In the genomic region with DNA sequence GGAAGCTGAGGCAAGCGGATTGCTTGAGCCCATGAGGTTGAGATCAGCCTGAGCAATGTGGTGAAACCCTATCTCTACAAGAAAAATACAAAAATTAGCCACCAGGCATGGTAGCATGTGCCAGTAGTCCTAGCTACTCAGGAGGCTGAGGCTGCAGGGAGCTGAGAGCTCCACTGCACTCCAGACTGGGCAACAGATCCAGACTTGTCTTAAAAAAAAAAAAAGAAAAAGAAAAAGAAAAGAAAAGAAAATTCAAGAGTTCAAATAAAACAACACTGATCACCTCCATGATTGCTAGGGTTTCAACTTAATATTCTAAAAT, we compare ENCODE assay signal across 23 cellular contexts. TPM values are rescaled to one million over a fixed set of nuclear protein-coding genes. Genes with fewer than 3 reads are reported as not detected.
DNase-seq lines count a peak whose midpoint lies in the region; ATAC-seq, FAIRE-seq and TF ChIP-seq lines count a peak whose summit lies in the region.
"Had no signal": no experiment of that assay in that cellular context is flagged by ENCODE, and none has a peak within 500 bp of the region (broad histone marks: within the 10 kb centered on the region; RNA-seq: fewer than 3 reads in every experiment).

No MANE protein-coding gene starts in this region.

- H3K4me3 Mint-ChIP-seq in CD8-positive, alpha-beta T cell, result peak overlapping the region; percentile 12
- H3K4me3 Mint-ChIP-seq in T-helper 17 cell (peak overlapping the region; percentile 25), glutamatergic neuron (ENCODE audit: unreplicated experiment) (no peak overlapping the region)
- H3K4me3 Mint-ChIP-seq: B cell had no signal

- H2AFZ ChIP-seq in keratinocyte (ENCODE audit: control insufficient read depth, low read length), result peak overlapping the region; percentile 61

- DNase-seq in A549 (ENCODE audit: low read depth in 1 of 2, low spot score in 1 of 2), result no peak
- no peak for DNase-seq in CD8-positive, alpha-beta T cell
- no peak for DNase-seq in T-helper 17 cell
- no peak for DNase-seq in keratinocyte (ENCODE audit: low read depth, low spot score)
- no peak for DNase-seq in activated gamma-delta T cell (lab: John Stamatoyannopoulos, UW)
- DNase-seq in colonic mucosa, result no peak
- no peak for DNase-seq in glutamatergic neuron
- DNase-seq: activated CD4-positive, alpha-beta T cell treated with anti-CD3 and anti-CD28 coated beads, Interleukin-2, amount 50 U/mL, for 48 hours; effector memory CD4-positive, alpha-beta T cell; hippocampal formation; midbrain; NCI-H187; NCI-H510A; nucleus accumbens; right lobe of liver; SHP77 had no signal

- no peaks in the 10 kb centered on the region for H3K9me3 ChIP-seq in A549
- H3K9me3 ChIP-seq in CD8-positive, alpha-beta T cell (ENCODE audit: low read length), result no peaks in the 10 kb centered on the region
- H3K9me3 ChIP-seq in T-helper 17 cell (ENCODE audit: control insufficient read depth, low read length, poor library complexity, severe bottlenecking), result no peaks in the 10 kb centered on the region
- no peaks in the 10 kb centered on the region for H3K9me3 ChIP-seq in keratinocyte (ENCODE audit: control insufficient read depth, low read depth, low read length)
- H3K9me3 ChIP-seq in colonic mucosa, result no peaks in the 10 kb centered on the region
- H3K9me3 ChIP-seq: right lobe of liver, suprapubic skin had no signal

- H3K36me3 ChIP-seq in CD8-positive, alpha-beta T cell (ENCODE audit: insufficient read depth, low read length), result no peaks in the 10 kb centered on the region
- no peaks in the 10 kb centered on the region for H3K36me3 ChIP-seq in keratinocyte (ENCODE audit: control insufficient read depth in 2 of 2, extremely low read depth in 1 of 2, insufficient read depth in 2 of 2, low read length in 2 of 2)
- no peaks in the 10 kb centered on the region for H3K36me3 ChIP-seq in colonic mucosa
- H3K36me3 ChIP-seq: cardiac muscle cell, right lobe of liver, suprapubic skin had no signal

- POLR2A ChIA-PET in A549 (lab: Yijun Ruan, JAX), result no interaction called here
- POLR2A ChIA-PET in CD8-positive, alpha-beta T cell (lab: Charles Lee), result no interaction called here

- CTCF ChIA-PET in A549 (lab: Yijun Ruan, JAX), result interaction anchor here (4.0 kb wide), 1 partner anchor 11 kb away, joined by 14 read pairs; no protein-coding TSS in a partner anchor
- CTCF ChIA-PET in CD8-positive, alpha-beta T cell (lab: Charles Lee), result interaction anchor here (4.2 kb wide), 1 partner anchor 11 kb away, joined by 17 read pairs; no protein-coding TSS in a partner anchor

- TF ChIP-seq RAD21 in A549 (conservative IDR thresholded peaks at IDR 0.05 in 1 of 2, IDR thresholded peaks at IDR 0.05 in 1 of 2), result no peak

- no peaks in the 10 kb centered on the region for H3K9me1 ChIP-seq in keratinocyte (ENCODE audit: control insufficient read depth, extremely low read depth, insufficient read depth, low read length)

- H3K9ac ChIP-seq in keratinocyte (ENCODE audit: control insufficient read depth, extremely low read depth, insufficient read depth, low read length), result no peak overlapping the region
- no peak overlapping the region for H3K9ac ChIP-seq in colonic mucosa (ENCODE audit: low read depth in 2 of 2, low read length in 2 of 2)

- H3K27ac Mint-ChIP-seq in CD8-positive, alpha-beta T cell, result no peak overlapping the region
- H3K27ac Mint-ChIP-seq in T-helper 17 cell, result peak overlapping the region; percentile 39
- H3K27ac Mint-ChIP-seq in glutamatergic neuron (ENCODE audit: unreplicated experiment), result no peak overlapping the region
- H3K27ac Mint-ChIP-seq: B cell had no signal

- H3K36me3 Mint-ChIP-seq in CD8-positive, alpha-beta T cell, result no peaks in the 10 kb centered on the region
- H3K36me3 Mint-ChIP-seq in T-helper 17 cell (ENCODE audit: low read depth) (peaks cover 3% of the 10 kb centered on the region), glutamatergic neuron (ENCODE audit: unreplicated experiment) (no peaks in the 10 kb centered on the region)
- H3K36me3 Mint-ChIP-seq: activated naive CD8-positive, alpha-beta T cell had no signal

- H3K4me1 Mint-ChIP-seq in CD8-positive, alpha-beta T cell (ENCODE audit: low read depth), result peaks cover 20% of the 10 kb centered on the region
- peaks cover 15% of the 10 kb centered on the region for H3K4me1 Mint-ChIP-seq in T-helper 17 cell
- peaks cover 2% of the 10 kb centered on the region for H3K4me1 Mint-ChIP-seq in glutamatergic neuron (ENCODE audit: low read depth, unreplicated experiment)

- dilution Hi-C loops in keratinocyte (cut with MboI; ENCODE audit: extremely low pct_ligation_motif_present, low sequenced_read_pairs), result no loop called here

- peak overlapping the region; percentile 64 for H3K4me2 ChIP-seq in A549
- H3K4me2 ChIP-seq in keratinocyte (ENCODE audit: control insufficient read depth, extremely low read depth, insufficient read depth, low read depth, low read length), result peak overlapping the region; percentile 59

- no peaks in the 10 kb centered on the region for H3K27me3 Mint-ChIP-seq in CD8-positive, alpha-beta T cell (ENCODE audit: low read depth)
- H3K27me3 Mint-ChIP-seq in T-helper 17 cell (no peaks in the 10 kb centered on the region), glutamatergic neuron (ENCODE audit: unreplicated experiment) (no peaks in the 10 kb centered on the region)
- H3K27me3 Mint-ChIP-seq: activated naive CD8-positive, alpha-beta T cell; B cell had no signal

- no peaks in the 10 kb centered on the region for H3K27me3 ChIP-seq in CD8-positive, alpha-beta T cell (ENCODE audit: insufficient read depth, low read length)
- H3K27me3 ChIP-seq in keratinocyte (ENCODE audit: control insufficient read depth, extremely low read depth, insufficient read depth, low read length), result no peaks in the 10 kb centered on the region
- H3K27me3 ChIP-seq in colonic mucosa, result no peaks in the 10 kb centered on the region
- H3K27me3 ChIP-seq: cardiac muscle cell, right lobe of liver, suprapubic skin had no signal

- TF ChIP-seq POLR2A in A549 (IDR thresholded peaks at IDR 0.05; ENCODE audit: low read length), result no peak

- no peaks in the 10 kb centered on the region for H3K79me2 ChIP-seq in keratinocyte (ENCODE audit: control insufficient read depth, insufficient read depth, low read length)

- H4K20me1 ChIP-seq in keratinocyte (ENCODE audit: control insufficient read depth, extremely low read depth, insufficient read depth, low read length), result no peaks in the 10 kb centered on the region

- TF ChIP-seq EP300 in A549 (IDR thresholded peaks at IDR 0.05), result no peak

- ATAC-seq in A549 (peak in 1 of 2 experiments; percentile 67; a peak in 3 of 6 replicates), T-helper 17 cell (no peak), GM21619 (IDR thresholded peaks at IDR 0.05; ENCODE audit: unreplicated experiment) (no peak)
- ATAC-seq in CD8-positive, alpha-beta T cell, result no peak
- ATAC-seq: HCT116, HepG2, right lobe of liver had no signal

- FAIRE-seq in A549 (lab: Jason Lieb, UNC) (no peak), keratinocyte (lab: Jason Lieb, UNC) (no peak)
- FAIRE-seq: HepG2 had no signal

- H3K4me1 ChIP-seq in A549, result peaks cover 70% of the 10 kb centered on the region
- H3K4me1 ChIP-seq in CD8-positive, alpha-beta T cell (ENCODE audit: insufficient read depth, low read length), result peaks cover 6% of the 10 kb centered on the region
- H3K4me1 ChIP-seq in keratinocyte (ENCODE audit: control insufficient read depth, extremely low read depth, insufficient read depth, low read length), result peaks cover 31% of the 10 kb centered on the region
- no peaks in the 10 kb centered on the region for H3K4me1 ChIP-seq in colonic mucosa
- H3K4me1 ChIP-seq: right lobe of liver, suprapubic skin had no signal

- H3K27ac ChIP-seq in A549 (peak overlapping the region; percentile 61 to 80), keratinocyte (ENCODE audit: control insufficient read depth, insufficient read depth, low read length) (no peak overlapping the region), colonic mucosa (no peak overlapping the region)
- H3K27ac ChIP-seq in CD8-positive, alpha-beta T cell (ENCODE audit: low read depth, low read length), result no peak overlapping the region
- H3K27ac ChIP-seq: cardiac muscle cell, right lobe of liver, suprapubic skin had no signal

- intact Hi-C loops in CD8-positive, alpha-beta T cell (cut with DNase I, micrococcal nuclease), result loop anchor here in 1 of 2 experiments (5.0 kb wide), 1 partner anchor 47 kb away; no protein-coding TSS in a partner anchor
- intact Hi-C loops in colonic mucosa (cut with DNase I), result no loop called here

- no peak for TF ChIP-seq CTCF in A549 (IDR thresholded peaks at IDR 0.05)
- no peak for TF ChIP-seq CTCF in CD8-positive, alpha-beta T cell (IDR thresholded peaks at IDR 0.05)
- no peak for TF ChIP-seq CTCF in keratinocyte (optimal IDR thresholded peaks at IDR 0.05 in 1 of 3, IDR thresholded peaks at IDR 0.05 in 1 of 3, conservative IDR thresholded peaks at IDR 0.05 in 1 of 3; ENCODE audit: extremely low read depth in 1 of 3, insufficient read depth in 2 of 3, low read length in 3 of 3)
- no peak for TF ChIP-seq CTCF in colonic mucosa (IDR thresholded peaks at IDR 0.05)
- no peak for TF ChIP-seq CTCF in glutamatergic neuron (IDR thresholded peaks at IDR 0.05; ENCODE audit: partially characterized antibody, unreplicated experiment)

- no peak overlapping the region for H3K4me3 ChIP-seq in A549
- no peak overlapping the region for H3K4me3 ChIP-seq in CD8-positive, alpha-beta T cell (ENCODE audit: low read depth, low read length)
- no peak overlapping the region for H3K4me3 ChIP-seq in keratinocyte (ENCODE audit: control insufficient read depth in 2 of 3, extremely low read depth in 1 of 3, insufficient read depth in 2 of 3, low read depth in 1 of 3, low read length in 3 of 3)
- no peak overlapping the region for H3K4me3 ChIP-seq in colonic mucosa
- H3K4me3 ChIP-seq: cardiac muscle cell, right lobe of liver, suprapubic skin had no signal

- no peaks in the 10 kb centered on the region for H3K9me3 Mint-ChIP-seq in CD8-positive, alpha-beta T cell
- H3K9me3 Mint-ChIP-seq in glutamatergic neuron (ENCODE audit: unreplicated experiment), result no peaks in the 10 kb centered on the region

- 57% methylated on average over 1 of the region's 1 CpG for WGBS in A549 (ENCODE audit: missing lambda C conversion rate)

RNA-seq across cellular contexts. Expression of a gene that starts 34.4 kb away (rescaled TPM):
- polyA plus RNA-seq in A549 (2011; rRNA removed) (1.4 and 2.4 TPM in 2 replicates), A549 (2017; fragmentation: RNase III; extraction: RNeasy Plus Mini Kit Qiagen cat#74134 plus additional on column Dnase treatment) (1.6 to 1.8 TPM (median 1.8 TPM) in 3 replicates), keratinocyte (1.2 to 3.2 TPM (median 2.2 TPM) in 3 replicates)
- 0.39 and 0.40 TPM in 2 replicates for polyA plus RNA-seq in A549 (2012; cell fraction: cytosol; rRNA removed)
- polyA plus RNA-seq in A549 (2012; cell fraction: nucleus; rRNA removed), result 0.18 and 0.21 TPM in 2 replicates
- polyA minus RNA-seq in A549 (2011; rRNA and poly(A)+ RNA removed), result 0.58 and 0.83 TPM in 2 replicates
- total RNA-seq in CD8-positive, alpha-beta T cell, result under 1 TPM; 0.49 to 0.61 TPM
- total RNA-seq in T-helper 17 cell (1 to 10 TPM; 3.8 to 8.1 TPM), colonic mucosa (1 to 10 TPM; 3.2 to 7.4 TPM), glutamatergic neuron (ENCODE audit: unreplicated experiment) (3.2 TPM)
- polyA plus RNA-seq in keratinocyte (2011; ENCODE audit: low read depth), result 1.7 TPM
- polyA plus RNA-seq in keratinocyte (2011; cell fraction: cytosol; rRNA removed), result 0.91 and 2.1 TPM in 2 replicates
- polyA plus RNA-seq in keratinocyte (2011; cell fraction: nucleus; rRNA removed), result 1.9 and 3.1 TPM in 2 replicates
- polyA plus RNA-seq in keratinocyte (2012; ENCODE audit: low replicate concordance), result 1.5 and 2.8 TPM in 2 replicates
- 0.46 to 3.7 TPM (median 0.99 TPM) in 3 replicates for polyA minus RNA-seq in keratinocyte
- 1.7 TPM for polyA minus RNA-seq in keratinocyte (2011; cell fraction: cytosol; rRNA and poly(A)+ RNA removed)
- polyA minus RNA-seq in keratinocyte (2011; cell fraction: nucleus; rRNA and poly(A)+ RNA removed), result 2.7 and 5.4 TPM in 2 replicates

Comparison
In these comparisons a context has a peak if more than half of its experiments do, and no peak if none do; other contexts are left out.
1. H3K27ac ChIP-seq: peak in A549 (2 of 2); none in CD8-positive, alpha-beta T cell (single experiment), keratinocyte (single experiment) and colonic mucosa (single experiment).